ENCODE assay signal across 26 cellular contexts in genomic region chr16:1638757-1639156, GRCh38.
"Had no signal": no experiment of that assay in that cellular context is flagged by ENCODE, and none has a peak within 500 bp of the region (broad histone marks: within the 10 kb centered on the region; RNA-seq: fewer than 3 reads in every experiment).

No MANE protein-coding gene starts in this region.

- H3K4me3 Mint-ChIP-seq: activated CD4-positive, alpha-beta memory T cell treated with anti-CD3 and anti-CD28 coated beads, Interleukin-2, amount 10 ng/mL, durations not matched to agents 7 days and 5 days; activated CD4-positive, alpha-beta T cell treated with anti-CD3 and anti-CD28 coated beads for 36 hours had no signal

- H3K4me1 Mint-ChIP-seq: activated CD4-positive, alpha-beta T cell treated with anti-CD3 and anti-CD28 coated beads for 36 hours had no signal

- H3K9me3 ChIP-seq: breast epithelium had no signal

- H3K4me3 ChIP-seq: breast epithelium, SK-N-MC had no signal

- DNase-seq: activated CD4-positive, alpha-beta memory T cell treated with anti-CD3 and anti-CD28 coated beads, Interleukin-2, amount 10 ng/mL, durations not matched to agents 7 days and 5 days; activated CD4-positive, alpha-beta T cell treated with anti-CD3 and anti-CD28 coated beads for 36 hours; activated CD4-positive, alpha-beta T cell treated with anti-CD3 and anti-CD28 coated beads, Interleukin-2, amount 50 U/mL, for 1 hour; activated gamma-delta T cell treated with Interleukin-2 at 50 U/mL for 16 hours; activated naive CD4-positive, alpha-beta T cell treated with anti-CD3 and anti-CD28 coated beads, Interleukin-2, amount 50 U/mL, for 16 hours; activated T-cell treated with anti-CD3 and anti-CD28 coated beads for 4 hours; activated T-cell treated with anti-CD3 and anti-CD28 coated beads, Interleukin-2, amount 50 U/mL, for 48 hours; caudate nucleus; MM.1S; NCI-H1105; NCI-H1436; NCI-H1694 treated with DMSO at 0.1 percent for 48 hours; NCI-H2029 treated with DMSO at 0.1 percent for 48 hours; NCI-H345; NCI-H510A; NCI-H526 treated with DMSO at 0.1 percent for 48 hours; NCI-H82; OCI-M1; RPMI8226; T-helper 1 cell had no signal

- H3K27ac ChIP-seq: breast epithelium, SK-N-MC, VCaP had no signal

- H3K27me3 ChIP-seq: breast epithelium had no signal

- H3K4me1 ChIP-seq: breast epithelium had no signal

- H3K9me3 Mint-ChIP-seq: activated CD4-positive, alpha-beta memory T cell treated with anti-CD3 and anti-CD28 coated beads, Interleukin-2, amount 10 ng/mL, durations not matched to agents 7 days and 5 days; activated T-helper 2 cell treated with anti-CD3 and anti-CD28 coated beads, Interferon-gamma antibody, Interleukin-2, Interleukin-4, amounts not matched to agents 10 μg/mL and 5 μg/mL and 100 μg/mL, durations not matched to agents 14 hours and 24 hours and 36 hours had no signal

- H3K27me3 Mint-ChIP-seq: activated CD4-positive, alpha-beta memory T cell treated with anti-CD3 and anti-CD28 coated beads, Interleukin-2, amount 10 ng/mL, durations not matched to agents 7 days and 5 days; activated CD4-positive, alpha-beta T cell treated with anti-CD3 and anti-CD28 coated beads for 36 hours had no signal

- H3K27ac Mint-ChIP-seq: activated CD4-positive, alpha-beta memory T cell treated with anti-CD3 and anti-CD28 coated beads, Interleukin-2, amount 10 ng/mL, durations not matched to agents 7 days and 5 days; activated CD4-positive, alpha-beta T cell treated with anti-CD3 and anti-CD28 coated beads for 36 hours; activated T-helper 2 cell treated with anti-CD3 and anti-CD28 coated beads, Interferon-gamma antibody, Interleukin-2, Interleukin-4, amounts not matched to agents 10 μg/mL and 5 μg/mL and 100 μg/mL, durations not matched to agents 14 hours and 24 hours and 36 hours had no signal

- ATAC-seq: activated CD4-positive, alpha-beta T cell treated with anti-CD3 and anti-CD28 coated beads for 36 hours; Panc1; Right ventricle myocardium inferior had no signal
